In the genomic region with DNA sequence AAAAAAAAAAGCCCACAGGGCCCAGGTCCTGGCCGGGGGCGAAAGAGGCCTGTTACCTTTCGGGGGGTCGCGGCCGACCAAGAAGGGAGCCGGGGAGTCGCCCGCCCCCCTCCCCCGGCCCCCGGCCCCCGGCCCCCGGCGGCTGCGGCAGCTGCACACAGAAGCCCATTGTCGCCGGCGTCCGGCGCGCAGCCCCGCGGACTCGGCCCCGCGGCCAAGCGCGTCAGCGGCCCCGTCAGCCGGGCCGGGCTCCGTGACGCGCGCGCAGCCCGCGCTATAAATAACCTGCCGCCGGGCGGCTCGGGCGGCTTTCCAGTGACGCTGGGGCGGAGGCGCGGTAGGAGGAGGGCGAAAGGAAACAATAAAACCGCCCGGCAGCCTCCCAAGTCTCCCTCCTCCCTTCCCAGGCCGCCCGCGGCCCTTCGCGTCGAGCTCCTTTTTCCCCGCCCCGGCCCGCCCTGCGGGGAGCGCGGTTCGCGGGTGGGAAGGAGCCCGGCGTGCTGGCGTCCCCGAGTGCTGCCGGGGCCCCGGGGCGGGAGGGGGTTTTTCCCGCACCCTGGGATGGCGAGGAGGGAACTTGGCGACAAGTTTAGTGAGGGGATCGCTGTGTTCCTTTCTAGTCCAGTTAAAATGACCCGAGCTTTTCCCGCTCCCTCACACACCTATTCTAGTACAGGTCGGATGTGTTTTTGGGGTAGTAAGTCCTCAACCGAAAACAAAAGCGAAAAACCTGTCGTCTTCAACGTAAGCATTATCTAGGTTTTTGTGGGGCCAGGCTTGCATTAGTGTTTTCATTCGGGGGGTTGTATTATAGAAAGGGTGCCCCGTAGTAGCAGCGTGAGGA, we compare ENCODE assay signal across 8 cellular contexts. TPM values are rescaled to one million over a fixed set of nuclear protein-coding genes. Genes with fewer than 3 reads are reported as not detected.
DNase-seq lines count a peak whose midpoint lies in the region; ATAC-seq, FAIRE-seq and TF ChIP-seq lines count a peak whose summit lies in the region.

No MANE protein-coding gene starts in this region.

- peak; percentile 72 for DNase-seq in GM12891 (ENCODE audit: insufficient read length, low spot score)
- peak; percentile 69 for DNase-seq in NCI-H1092 treated with DMSO at 0.1 percent for 48 hours (lab: John Stamatoyannopoulos, UW)
- DNase-seq in T-helper 1 cell, result peak; percentile 83 to 90 (median 87)
- DNase-seq in amniotic stem cell (lab: John Stamatoyannopoulos, UW), result peak; percentile 92
- peak; percentile 98 for DNase-seq in left ventricle myocardium superior
- peak; percentile 95 to 98 for DNase-seq in psoas muscle
- DNase-seq in ureter (ENCODE audit: low spot score), result peak; percentile 96

- 1% methylated on average over 47 to 82 of the region's 86 CpGs for WGBS in psoas muscle, 3 donors

- peak; percentile 71 for TF ChIP-seq POLR2A in GM12891 (IDR thresholded peaks at IDR 0.05; ENCODE audit: low read depth, low read length)

- intact Hi-C loops in left ventricle myocardium superior (cut with micrococcal nuclease) (loop anchor here (5.0 to 10.0 kb wide), 2 partner anchors 55 to 232 kb away; no protein-coding TSS in a partner anchor), psoas muscle (cut with DNase I) (loop anchor here (1.0 to 5.0 kb wide), 3 partner anchors 8 to 95 kb away; partner anchors contain the start of gene GPD2 (in 2 of the 2))

- peak; percentile 60 for ATAC-seq in HG02642 (IDR thresholded peaks at IDR 0.05; ENCODE audit: poor library complexity, unreplicated experiment)
- ATAC-seq in left ventricle myocardium superior, result peak; percentile 93
- peak; percentile 93 to 95 (median 94) for ATAC-seq in psoas muscle

- FAIRE-seq in GM12891 (lab: Jason Lieb, UNC), result peak; percentile 88

- H3K36me3 ChIP-seq in psoas muscle (ENCODE audit: insufficient read depth in 1 of 2, low read depth in 1 of 2), result no peaks in the 10 kb centered on the region

- peaks cover 33% of the 10 kb centered on the region for H3K4me1 ChIP-seq in psoas muscle

- peak overlapping the region; percentile 100 for H3K27ac ChIP-seq in psoas muscle

- H3K4me3 ChIP-seq in psoas muscle, result peak overlapping the region; percentile 89

- H3K27me3 ChIP-seq in psoas muscle (ENCODE audit: insufficient read depth in 3 of 3, low read length in 2 of 3), result no peaks in the 10 kb centered on the region

- no peaks in the 10 kb centered on the region for H3K9me3 ChIP-seq in psoas muscle

- TF ChIP-seq CTCF in psoas muscle (IDR thresholded peaks at IDR 0.05), result no peak

TF ChIP-seq in GM12891, 5 proteins besides CTCF, POLR2A, EP300 and RAD21:
- TF ChIP-seq POU2F2 (IDR thresholded peaks at IDR 0.05; ENCODE audit: low read depth, low read length), result no peak
- TF ChIP-seq POLR2AphosphoS5 (IDR thresholded peaks at IDR 0.05; ENCODE audit: low read depth, low read length), result peak; percentile 69
- TF ChIP-seq TAF1 (IDR thresholded peaks at IDR 0.05; ENCODE audit: low read depth, low read length), result peak; percentile 21; the same call in 1 of the 2 replicates

RNA-seq across cellular contexts. Expression of gene NR4A2, which starts 10.0 kb away (rescaled TPM):
- polyA plus RNA-seq in GM12891 (2012; ENCODE audit: low read depth, missing spikeins), result 2.4 TPM
- 1.4 TPM for total RNA-seq in left ventricle myocardium superior
- total RNA-seq in psoas muscle, result 1 to 10 TPM in 2 of 4 donors, under 1 TPM in 2; 0.86 to 2.3 (median 1.3) TPM
- polyA plus RNA-seq in psoas muscle, result 1 to 10 TPM in 2 of 3 donors, under 1 TPM in 1; 0.31 to 1.4 (median 1.2) TPM
- 6.6 TPM for total RNA-seq in ureter

Comparison
In these comparisons a context has a peak if more than half of its experiments do, and no peak if none do; other contexts are left out.
1. Peak in every context shown above with its lines: DNase-seq, ATAC-seq, H3K4me3 ChIP-seq and H3K27ac ChIP-seq.